ENCODE assay signal across 3 cellular contexts in the genomic region with DNA sequence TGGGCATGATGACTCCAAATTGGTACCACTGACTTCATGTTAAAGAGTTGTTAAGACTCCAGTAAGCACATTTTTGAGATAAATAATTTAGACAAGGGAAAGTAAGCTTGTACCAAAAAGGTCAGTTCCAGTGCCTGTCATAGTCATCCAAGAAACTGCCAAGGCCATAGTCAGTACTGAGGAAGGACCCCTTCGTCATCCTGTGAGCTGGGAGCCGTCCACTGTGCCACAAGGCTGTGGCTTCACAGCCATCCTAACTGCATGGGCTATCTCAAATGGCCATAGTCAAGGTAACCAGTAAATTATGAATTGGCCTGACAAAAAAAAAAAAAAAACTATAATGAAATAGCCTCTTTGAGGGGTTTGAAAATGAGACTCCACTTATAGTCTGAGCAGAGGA.
"Had no signal": no experiment of that assay in that cellular context is flagged by ENCODE, and none has a peak within 500 bp of the region (broad histone marks: within the 10 kb centered on the region; RNA-seq: fewer than 3 reads in every experiment).

No MANE protein-coding gene starts in this region.

- DNase-seq: GDM1, GF-D8 had no signal

- H3K4me3 ChIP-seq: GM12878 had no signal
